1 cellular context compared by ENCODE assay signal in genomic region chr2:33197198-33197938, GRCh38.
TF ChIP-seq lines count a peak whose summit lies in the region.

No MANE protein-coding gene starts in this region.

TF ChIP-seq in HepG2, 621 proteins besides CTCF, POLR2A, EP300 and RAD21 (continued from another document and continues in another):
- TF ChIP-seq ZNF143 (CRISPR knock-in tag; IDR thresholded peaks at IDR 0.05) (no peak), RELA (CRISPR knock-in tag; IDR thresholded peaks at IDR 0.05) (no peak), ZBTB4 (CRISPR knock-in tag; IDR thresholded peaks at IDR 0.05; ENCODE audit: borderline replicate concordance) (no peak), ZNF253 (CRISPR knock-in tag; IDR thresholded peaks at IDR 0.05; ENCODE audit: borderline replicate concordance) (no peak), ZNF564 (CRISPR knock-in tag; IDR thresholded peaks at IDR 0.05) (no peak), AHR (CRISPR knock-in tag; IDR thresholded peaks at IDR 0.05) (no peak), ZNF660 (CRISPR knock-in tag; IDR thresholded peaks at IDR 0.05; ENCODE audit: borderline replicate concordance, low read depth) (no peak), ZBTB20 (CRISPR knock-in tag; IDR thresholded peaks at IDR 0.05; ENCODE audit: borderline replicate concordance, low read depth) (peak; percentile 96; the same call in 1 of the 2 replicates), NCOR1 (IDR thresholded peaks at IDR 0.05; ENCODE audit: borderline replicate concordance, low read length) (peak; percentile 87; the same call in 1 of the 2 replicates), ETV6 (CRISPR knock-in tag; conservative IDR thresholded peaks at IDR 0.05) (no peak), SETDB1 (CRISPR knock-in tag; IDR thresholded peaks at IDR 0.05; ENCODE audit: borderline replicate concordance) (no peak), NCOA2 (CRISPR knock-in tag; IDR thresholded peaks at IDR 0.05) (peak; percentile 84), ZNF333 (CRISPR knock-in tag; IDR thresholded peaks at IDR 0.05; ENCODE audit: borderline replicate concordance) (no peak), KDM6A (CRISPR knock-in tag; IDR thresholded peaks at IDR 0.05; ENCODE audit: low read depth) (peak; percentile 46), MXD1 (CRISPR knock-in tag; IDR thresholded peaks at IDR 0.05) (no peak), CREM (IDR thresholded peaks at IDR 0.05) (peak; percentile 52; the same call in 1 of the 2 replicates), CREM (CRISPR knock-in tag; IDR thresholded peaks at IDR 0.05) (no peak), EEA1 (CRISPR knock-in tag; IDR thresholded peaks at IDR 0.05; ENCODE audit: borderline replicate concordance) (no peak), KLF13 (CRISPR knock-in tag; IDR thresholded peaks at IDR 0.05) (no peak), ZNF547 (CRISPR knock-in tag; IDR thresholded peaks at IDR 0.05) (no peak), HIC2 (CRISPR knock-in tag; IDR thresholded peaks at IDR 0.05; ENCODE audit: low read depth) (no peak), NKX3-1 (CRISPR knock-in tag; IDR thresholded peaks at IDR 0.05) (no peak), ARHGAP35 (CRISPR knock-in tag; IDR thresholded peaks at IDR 0.05; ENCODE audit: borderline replicate concordance) (no peak), RAD51 (IDR thresholded peaks at IDR 0.05; ENCODE audit: borderline replicate concordance) (no peak), MAFF (IDR thresholded peaks at IDR 0.05; ENCODE audit: low read depth, low read length) (no peak), ZNF7 (CRISPR knock-in tag; IDR thresholded peaks at IDR 0.05) (no peak), ZNF33A (CRISPR knock-in tag; IDR thresholded peaks at IDR 0.05; ENCODE audit: borderline replicate concordance) (no peak), SRSF4 (IDR thresholded peaks at IDR 0.05; ENCODE audit: low read depth, low read length, poor library complexity, severe bottlenecking) (no peak), MAFG (CRISPR knock-in tag; IDR thresholded peaks at IDR 0.05) (no peak), KMT2A (CRISPR knock-in tag; IDR thresholded peaks at IDR 0.05) (no peak), ZNF10 (CRISPR knock-in tag; IDR thresholded peaks at IDR 0.05; ENCODE audit: borderline replicate concordance, low read depth) (no peak)
- TF ChIP-seq, protein P1, sequence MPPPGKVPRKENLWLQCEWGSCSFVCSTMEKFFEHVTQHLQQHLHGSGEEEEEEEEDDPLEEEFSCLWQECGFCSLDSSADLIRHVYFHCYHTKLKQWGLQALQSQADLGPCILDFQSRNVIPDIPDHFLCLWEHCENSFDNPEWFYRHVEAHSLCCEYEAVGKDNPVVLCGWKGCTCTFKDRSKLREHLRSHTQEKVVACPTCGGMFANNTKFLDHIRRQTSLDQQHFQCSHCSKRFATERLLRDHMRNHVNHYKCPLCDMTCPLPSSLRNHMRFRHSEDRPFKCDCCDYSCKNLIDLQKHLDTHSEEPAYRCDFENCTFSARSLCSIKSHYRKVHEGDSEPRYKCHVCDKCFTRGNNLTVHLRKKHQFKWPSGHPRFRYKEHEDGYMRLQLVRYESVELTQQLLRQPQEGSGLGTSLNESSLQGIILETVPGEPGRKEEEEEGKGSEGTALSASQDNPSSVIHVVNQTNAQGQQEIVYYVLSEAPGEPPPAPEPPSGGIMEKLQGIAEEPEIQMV (CRISPR knock-in tag; IDR thresholded peaks at IDR 0.05; ENCODE audit: low read depth), result no peak
- TF ChIP-seq, protein P2, sequence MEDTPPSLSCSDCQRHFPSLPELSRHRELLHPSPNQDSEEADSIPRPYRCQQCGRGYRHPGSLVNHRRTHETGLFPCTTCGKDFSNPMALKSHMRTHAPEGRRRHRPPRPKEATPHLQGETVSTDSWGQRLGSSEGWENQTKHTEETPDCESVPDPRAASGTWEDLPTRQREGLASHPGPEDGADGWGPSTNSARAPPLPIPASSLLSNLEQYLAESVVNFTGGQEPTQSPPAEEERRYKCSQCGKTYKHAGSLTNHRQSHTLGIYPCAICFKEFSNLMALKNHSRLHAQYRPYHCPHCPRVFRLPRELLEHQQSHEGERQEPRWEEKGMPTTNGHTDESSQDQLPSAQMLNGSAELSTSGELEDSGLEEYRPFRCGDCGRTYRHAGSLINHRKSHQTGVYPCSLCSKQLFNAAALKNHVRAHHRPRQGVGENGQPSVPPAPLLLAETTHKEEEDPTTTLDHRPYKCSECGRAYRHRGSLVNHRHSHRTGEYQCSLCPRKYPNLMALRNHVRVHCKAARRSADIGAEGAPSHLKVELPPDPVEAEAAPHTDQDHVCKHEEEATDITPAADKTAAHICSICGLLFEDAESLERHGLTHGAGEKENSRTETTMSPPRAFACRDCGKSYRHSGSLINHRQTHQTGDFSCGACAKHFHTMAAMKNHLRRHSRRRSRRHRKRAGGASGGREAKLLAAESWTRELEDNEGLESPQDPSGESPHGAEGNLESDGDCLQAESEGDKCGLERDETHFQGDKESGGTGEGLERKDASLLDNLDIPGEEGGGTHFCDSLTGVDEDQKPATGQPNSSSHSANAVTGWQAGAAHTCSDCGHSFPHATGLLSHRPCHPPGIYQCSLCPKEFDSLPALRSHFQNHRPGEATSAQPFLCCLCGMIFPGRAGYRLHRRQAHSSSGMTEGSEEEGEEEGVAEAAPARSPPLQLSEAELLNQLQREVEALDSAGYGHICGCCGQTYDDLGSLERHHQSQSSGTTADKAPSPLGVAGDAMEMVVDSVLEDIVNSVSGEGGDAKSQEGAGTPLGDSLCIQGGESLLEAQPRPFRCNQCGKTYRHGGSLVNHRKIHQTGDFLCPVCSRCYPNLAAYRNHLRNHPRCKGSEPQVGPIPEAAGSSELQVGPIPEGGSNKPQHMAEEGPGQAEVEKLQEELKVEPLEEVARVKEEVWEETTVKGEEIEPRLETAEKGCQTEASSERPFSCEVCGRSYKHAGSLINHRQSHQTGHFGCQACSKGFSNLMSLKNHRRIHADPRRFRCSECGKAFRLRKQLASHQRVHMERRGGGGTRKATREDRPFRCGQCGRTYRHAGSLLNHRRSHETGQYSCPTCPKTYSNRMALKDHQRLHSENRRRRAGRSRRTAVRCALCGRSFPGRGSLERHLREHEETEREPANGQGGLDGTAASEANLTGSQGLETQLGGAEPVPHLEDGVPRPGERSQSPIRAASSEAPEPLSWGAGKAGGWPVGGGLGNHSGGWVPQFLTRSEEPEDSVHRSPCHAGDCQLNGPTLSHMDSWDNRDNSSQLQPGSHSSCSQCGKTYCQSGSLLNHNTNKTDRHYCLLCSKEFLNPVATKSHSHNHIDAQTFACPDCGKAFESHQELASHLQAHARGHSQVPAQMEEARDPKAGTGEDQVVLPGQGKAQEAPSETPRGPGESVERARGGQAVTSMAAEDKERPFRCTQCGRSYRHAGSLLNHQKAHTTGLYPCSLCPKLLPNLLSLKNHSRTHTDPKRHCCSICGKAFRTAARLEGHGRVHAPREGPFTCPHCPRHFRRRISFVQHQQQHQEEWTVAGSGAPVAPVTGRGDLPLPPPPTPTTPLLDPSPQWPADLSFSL (CRISPR knock-in tag; IDR thresholded peaks at IDR 0.05), result no peak
- TF ChIP-seq, protein P3, sequence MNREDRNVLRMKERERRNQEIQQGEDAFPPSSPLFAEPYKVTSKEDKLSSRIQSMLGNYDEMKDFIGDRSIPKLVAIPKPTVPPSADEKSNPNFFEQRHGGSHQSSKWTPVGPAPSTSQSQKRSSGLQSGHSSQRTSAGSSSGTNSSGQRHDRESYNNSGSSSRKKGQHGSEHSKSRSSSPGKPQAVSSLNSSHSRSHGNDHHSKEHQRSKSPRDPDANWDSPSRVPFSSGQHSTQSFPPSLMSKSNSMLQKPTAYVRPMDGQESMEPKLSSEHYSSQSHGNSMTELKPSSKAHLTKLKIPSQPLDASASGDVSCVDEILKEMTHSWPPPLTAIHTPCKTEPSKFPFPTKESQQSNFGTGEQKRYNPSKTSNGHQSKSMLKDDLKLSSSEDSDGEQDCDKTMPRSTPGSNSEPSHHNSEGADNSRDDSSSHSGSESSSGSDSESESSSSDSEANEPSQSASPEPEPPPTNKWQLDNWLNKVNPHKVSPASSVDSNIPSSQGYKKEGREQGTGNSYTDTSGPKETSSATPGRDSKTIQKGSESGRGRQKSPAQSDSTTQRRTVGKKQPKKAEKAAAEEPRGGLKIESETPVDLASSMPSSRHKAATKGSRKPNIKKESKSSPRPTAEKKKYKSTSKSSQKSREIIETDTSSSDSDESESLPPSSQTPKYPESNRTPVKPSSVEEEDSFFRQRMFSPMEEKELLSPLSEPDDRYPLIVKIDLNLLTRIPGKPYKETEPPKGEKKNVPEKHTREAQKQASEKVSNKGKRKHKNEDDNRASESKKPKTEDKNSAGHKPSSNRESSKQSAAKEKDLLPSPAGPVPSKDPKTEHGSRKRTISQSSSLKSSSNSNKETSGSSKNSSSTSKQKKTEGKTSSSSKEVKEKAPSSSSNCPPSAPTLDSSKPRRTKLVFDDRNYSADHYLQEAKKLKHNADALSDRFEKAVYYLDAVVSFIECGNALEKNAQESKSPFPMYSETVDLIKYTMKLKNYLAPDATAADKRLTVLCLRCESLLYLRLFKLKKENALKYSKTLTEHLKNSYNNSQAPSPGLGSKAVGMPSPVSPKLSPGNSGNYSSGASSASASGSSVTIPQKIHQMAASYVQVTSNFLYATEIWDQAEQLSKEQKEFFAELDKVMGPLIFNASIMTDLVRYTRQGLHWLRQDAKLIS (CRISPR knock-in tag; IDR thresholded peaks at IDR 0.05), result no peak
- TF ChIP-seq, protein P4, sequence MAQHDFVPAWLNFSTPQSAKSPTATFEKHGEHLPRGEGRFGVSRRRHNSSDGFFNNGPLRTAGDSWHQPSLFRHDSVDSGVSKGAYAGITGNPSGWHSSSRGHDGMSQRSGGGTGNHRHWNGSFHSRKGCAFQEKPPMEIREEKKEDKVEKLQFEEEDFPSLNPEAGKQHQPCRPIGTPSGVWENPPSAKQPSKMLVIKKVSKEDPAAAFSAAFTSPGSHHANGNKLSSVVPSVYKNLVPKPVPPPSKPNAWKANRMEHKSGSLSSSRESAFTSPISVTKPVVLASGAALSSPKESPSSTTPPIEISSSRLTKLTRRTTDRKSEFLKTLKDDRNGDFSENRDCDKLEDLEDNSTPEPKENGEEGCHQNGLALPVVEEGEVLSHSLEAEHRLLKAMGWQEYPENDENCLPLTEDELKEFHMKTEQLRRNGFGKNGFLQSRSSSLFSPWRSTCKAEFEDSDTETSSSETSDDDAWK (CRISPR knock-in tag; IDR thresholded peaks at IDR 0.05), result no peak
- TF ChIP-seq, protein P5, sequence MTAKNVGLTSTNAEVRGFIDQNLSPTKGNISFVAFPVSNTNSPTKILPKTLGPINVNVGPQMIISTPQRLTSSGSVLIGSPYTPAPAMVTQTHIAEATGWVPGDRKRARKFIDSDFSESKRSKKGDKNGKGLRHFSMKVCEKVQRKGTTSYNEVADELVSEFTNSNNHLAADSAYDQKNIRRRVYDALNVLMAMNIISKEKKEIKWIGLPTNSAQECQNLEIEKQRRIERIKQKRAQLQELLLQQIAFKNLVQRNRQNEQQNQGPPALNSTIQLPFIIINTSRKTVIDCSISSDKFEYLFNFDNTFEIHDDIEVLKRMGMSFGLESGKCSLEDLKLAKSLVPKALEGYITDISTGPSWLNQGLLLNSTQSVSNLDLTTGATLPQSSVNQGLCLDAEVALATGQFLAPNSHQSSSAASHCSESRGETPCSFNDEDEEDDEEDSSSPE (CRISPR knock-in tag; IDR thresholded peaks at IDR 0.05), result no peak
- TF ChIP-seq, protein P6, sequence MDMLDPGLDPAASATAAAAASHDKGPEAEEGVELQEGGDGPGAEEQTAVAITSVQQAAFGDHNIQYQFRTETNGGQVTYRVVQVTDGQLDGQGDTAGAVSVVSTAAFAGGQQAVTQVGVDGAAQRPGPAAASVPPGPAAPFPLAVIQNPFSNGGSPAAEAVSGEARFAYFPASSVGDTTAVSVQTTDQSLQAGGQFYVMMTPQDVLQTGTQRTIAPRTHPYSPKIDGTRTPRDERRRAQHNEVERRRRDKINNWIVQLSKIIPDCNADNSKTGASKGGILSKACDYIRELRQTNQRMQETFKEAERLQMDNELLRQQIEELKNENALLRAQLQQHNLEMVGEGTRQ (IDR thresholded peaks at IDR 0.05; ENCODE audit: low read depth, low read length), result no peak
- TF ChIP-seq, protein P6 (CRISPR knock-in tag; IDR thresholded peaks at IDR 0.05; ENCODE audit: borderline replicate concordance), result no peak
